In genomic region chr4:22850055-22850454, GRCh38 we compare ENCODE assay signal across 28 cellular contexts.
DNase-seq lines count a peak whose midpoint lies in the region; ATAC-seq and TF ChIP-seq lines count a peak whose summit lies in the region.
"Had no signal": no experiment of that assay in that cellular context is flagged by ENCODE, and none has a peak within 500 bp of the region (broad histone marks: within the 10 kb centered on the region; RNA-seq: fewer than 3 reads in every experiment).

No MANE protein-coding gene starts in this region.

- H2AFZ ChIP-seq in OCI-LY3 (ENCODE audit: low read depth, low read length): no peak overlapping the region

- intact Hi-C loops in aorta (cut with DNase I): no loop called here

- no peak for TF ChIP-seq CTCF in OCI-LY3 (IDR thresholded peaks at IDR 0.05; ENCODE audit: low read depth, low read length)

- H3K9ac ChIP-seq in OCI-LY3 (ENCODE audit: low read length): peak overlapping the region; percentile 32; the same call in 1 of the 2 replicates

- peak; percentile 81 for DNase-seq in COR-L47 (lab: John Stamatoyannopoulos, UW)
- peak; percentile 47 for DNase-seq in NCI-H1436 (lab: John Stamatoyannopoulos, UW)
- no peak for DNase-seq in activated T-cell treated with anti-CD3 and anti-CD28 coated beads, Interleukin-2, amount 50 U/mL, for 48 hours
- DNase-seq in aorta: no peak
- DNase-seq in COLO668 (lab: John Stamatoyannopoulos, UW; ENCODE audit: unreplicated experiment): no peak
- DNase-seq: activated CD4-positive, alpha-beta T cell treated with anti-CD3 and anti-CD28 coated beads for 36 hours; activated gamma-delta T cell treated with Interleukin-2 at 50 U/mL for 16 hours; activated naive CD8-positive, alpha-beta T cell treated with anti-CD3 and anti-CD28 coated beads, Interleukin-2, amount 50 U/mL, for 24 hours; central memory CD4-positive, alpha-beta T cell; foreskin keratinocyte; heart right ventricle; left lung; mesendoderm; NCI-H187; NCI-H2227 treated with DMSO at 0.1 percent for 48 hours; PC-3; Right ventricle myocardium superior; sigmoid colon; stimulated activated CD4-positive, alpha-beta T cell treated with anti-CD3 and anti-CD28 coated beads, Interleukin-4, amount 100 ng/mL, for 4 hours; substantia nigra; upper lobe of right lung had no signal

- H3K27me3 ChIP-seq in OCI-LY3 (ENCODE audit: low read depth, low read length) (no peaks in the 10 kb centered on the region), aorta (ENCODE audit: control insufficient read depth in 1 of 2, insufficient read depth in 2 of 2, low read length in 1 of 2) (no peaks in the 10 kb centered on the region)
- H3K27me3 ChIP-seq: foreskin keratinocyte, heart right ventricle, left lung, neutrophil, sigmoid colon, upper lobe of right lung had no signal

- ATAC-seq in GM19463 (IDR thresholded peaks at IDR 0.05; ENCODE audit: unreplicated experiment) (peak; percentile 5), aorta (ENCODE audit: low FRiP score) (no peak), HG03442 (IDR thresholded peaks at IDR 0.05; ENCODE audit: unreplicated experiment) (no peak)
- ATAC-seq: activated CD4-positive, alpha-beta T cell treated with anti-CD3 and anti-CD28 coated beads for 36 hours; activated naive CD8-positive, alpha-beta T cell treated with anti-CD3 and anti-CD28 coated beads, Interleukin-2, amount 50 U/mL, for 24 hours; foreskin keratinocyte; heart right ventricle; left lung; PC-3; stimulated activated memory B cell treated with anti-CD40 and anti-IgM and Interleukin-4, amounts not matched to agents 10 μg/mL and 1 μg/mL and 100 μg/mL, for 72 hours; upper lobe of right lung had no signal

- H3K36me3 ChIP-seq in OCI-LY3 (replicated peaks; ENCODE audit: low read depth, low read length) (no peaks in the 10 kb centered on the region), aorta (ENCODE audit: control insufficient read depth in 1 of 2, insufficient read depth in 2 of 2, low read length in 1 of 2) (no peaks in the 10 kb centered on the region)
- H3K36me3 ChIP-seq: esophagus muscularis mucosa, heart right ventricle, left lung, neutrophil, prostate gland, sigmoid colon, upper lobe of right lung had no signal

- H3K4me3 ChIP-seq in OCI-LY3 (ENCODE audit: low read length) (peak overlapping the region; percentile 64), aorta (ENCODE audit: low read length in 2 of 2) (no peak overlapping the region)
- H3K4me3 ChIP-seq: esophagus muscularis mucosa, heart right ventricle, left lung, prostate gland, sigmoid colon, upper lobe of right lung had no signal

- no peaks in the 10 kb centered on the region for H3K9me3 ChIP-seq in OCI-LY3 (ENCODE audit: insufficient read depth, low read length)
- no peaks in the 10 kb centered on the region for H3K9me3 ChIP-seq in aorta (ENCODE audit: control insufficient read depth, low read length)
- H3K9me3 ChIP-seq: esophagus muscularis mucosa, left lung, neutrophil, prostate gland, sigmoid colon, upper lobe of right lung had no signal

- peak overlapping the region; percentile 78 for H3K4me2 ChIP-seq in OCI-LY3 (ENCODE audit: low read length)

- H3K79me2 ChIP-seq in OCI-LY3 (ENCODE audit: low read length): no peaks in the 10 kb centered on the region

- H4K20me1 ChIP-seq in OCI-LY3 (ENCODE audit: insufficient read depth, low read length): no peaks in the 10 kb centered on the region

- H3K4me1 ChIP-seq in OCI-LY3 (ENCODE audit: low read length) (peaks cover 25% of the 10 kb centered on the region), aorta (ENCODE audit: control insufficient read depth in 1 of 2, insufficient read depth in 2 of 2, low read length in 2 of 2) (no peaks in the 10 kb centered on the region)
- H3K4me1 ChIP-seq: esophagus muscularis mucosa, foreskin keratinocyte, heart right ventricle, left lung, prostate gland, sigmoid colon, upper lobe of right lung had no signal

- H3K27ac ChIP-seq in OCI-LY3 (ENCODE audit: low read length) (0 out of 2 replicates have a peak overlapping the region, but pooled peaks have one; percentile 22), aorta (ENCODE audit: low read depth in 1 of 2, low read length in 2 of 2) (no peak overlapping the region)
- H3K27ac ChIP-seq: esophagus muscularis mucosa, foreskin keratinocyte, heart right ventricle, left lung, neutrophil, prostate gland, sigmoid colon, upper lobe of right lung had no signal

Comparison
In these comparisons a context has a peak if more than half of its experiments do, and no peak if none do; other contexts are left out.
1. DNase-seq: peak in COR-L47 (single experiment) and NCI-H1436 (single experiment); none in activated T-cell treated with anti-CD3 and anti-CD28 coated beads, Interleukin-2, amount 50 U/mL, for 48 hours (0 of 2), aorta (0 of 2) and COLO668 (single experiment).